In the genomic region with DNA sequence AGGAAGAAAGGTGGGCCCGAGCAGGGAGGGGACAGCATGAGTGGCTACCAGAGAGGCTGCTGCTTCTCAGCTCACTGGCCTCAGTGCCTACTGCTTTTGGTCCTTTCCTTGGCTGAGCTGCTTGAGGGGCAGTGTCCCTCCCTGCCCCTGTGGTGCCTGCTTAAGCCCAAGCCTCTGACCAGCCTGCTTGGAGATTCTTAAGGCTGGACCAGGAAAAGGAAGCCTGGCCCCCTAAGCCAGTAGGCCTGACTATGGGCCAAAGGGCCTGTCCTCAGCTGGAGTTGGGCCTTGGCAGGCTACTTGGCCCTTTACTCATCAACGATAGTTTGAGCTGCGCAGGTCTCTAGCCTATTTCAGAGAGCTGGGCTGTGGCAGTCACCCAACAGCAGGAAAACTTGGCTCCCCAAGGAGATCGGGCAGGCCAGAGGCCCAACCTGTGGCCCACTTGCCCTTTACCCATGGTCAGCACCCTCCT, we compare ENCODE assay signal across 15 cellular contexts. TPM values are rescaled to one million over a fixed set of nuclear protein-coding genes. Genes with fewer than 3 reads are reported as not detected.
DNase-seq lines count a peak whose midpoint lies in the region; ATAC-seq and TF ChIP-seq lines count a peak whose summit lies in the region.
"Had no signal": no experiment of that assay in that cellular context is flagged by ENCODE, and none has a peak within 500 bp of the region (broad histone marks: within the 10 kb centered on the region; RNA-seq: fewer than 3 reads in every experiment).

No MANE protein-coding gene starts in this region.

- H3K36me3 ChIP-seq in heart right ventricle (peaks cover 0 to 82% (median 4%) of the 10 kb centered on the region in 9 donors), sigmoid colon (peaks cover 0 to 65% (median 20%) of the 10 kb centered on the region in 4 donors)

- peak overlapping the region; percentile 22 for H3K27ac Mint-ChIP-seq in activated CD4-positive, alpha-beta T cell treated with anti-CD3 and anti-CD28 coated beads, Interleukin-2, amount 10 ng/mL, durations not matched to agents 7 days and 5 days
- H3K27ac Mint-ChIP-seq in activated B cell treated with CpG ODN at 0.5 μM for 24 hours, result peak overlapping the region; percentile 18
- H3K27ac Mint-ChIP-seq: dendritic cell treated with granulocyte-macrophage colony-stimulating factor and Interleukin-4, amounts not matched to agents 40 ng/mL and 50 ng/mL, for 4 days had no signal

- H3K36me3 Mint-ChIP-seq in activated CD4-positive, alpha-beta T cell treated with anti-CD3 and anti-CD28 coated beads, Interleukin-2, amount 10 ng/mL, durations not matched to agents 7 days and 5 days (ENCODE audit: low read depth), result peaks cover 77% of the 10 kb centered on the region
- H3K36me3 Mint-ChIP-seq in activated B cell treated with CpG ODN at 0.5 μM for 24 hours (ENCODE audit: low read depth), result peaks cover 52% of the 10 kb centered on the region

- intact Hi-C loops in activated B cell treated with CpG ODN at 0.5 μM for 24 hours (cut with micrococcal nuclease) (no loop called here), heart right ventricle (cut with DNase I) (loop anchor here in 1 of 10 donors (5.0 kb wide), 1 partner anchor 97 kb away; no protein-coding TSS in a partner anchor), sigmoid colon (cut with DNase I) (no loop called here)

- no peak for TF ChIP-seq POLR2A in sigmoid colon (IDR thresholded peaks at IDR 0.05)

- CTCF ChIA-PET in activated CD4-positive, alpha-beta T cell treated with anti-CD3 and anti-CD28 coated beads, Interleukin-2, amount 10 ng/mL, durations not matched to agents 7 days and 5 days (lab: Charles Lee), result interaction anchor here (0.7 to 13.1 kb wide), 13 partner anchors 10 to 99 kb away, joined by 3 to 258 read pairs (median 6); no protein-coding TSS in a partner anchor
- CTCF ChIA-PET in activated B cell treated with CpG ODN at 0.5 μM for 24 hours (lab: Charles Lee), result interaction anchor here (1.0 to 23.1 kb wide), 6 partner anchors 14 to 150 kb away, joined by 3 to 502 read pairs (median 22); a partner anchor contains a TSS

- H3K27me3 ChIP-seq in heart right ventricle (no peaks in the 10 kb centered on the region), sigmoid colon (no peaks in the 10 kb centered on the region)
- H3K27me3 ChIP-seq: suprapubic skin had no signal

- no peaks in the 10 kb centered on the region for H3K9me3 Mint-ChIP-seq in activated CD4-positive, alpha-beta T cell treated with anti-CD3 and anti-CD28 coated beads, Interleukin-2, amount 10 ng/mL, durations not matched to agents 7 days and 5 days
- no peaks in the 10 kb centered on the region for H3K9me3 Mint-ChIP-seq in activated B cell treated with CpG ODN at 0.5 μM for 24 hours
- H3K9me3 Mint-ChIP-seq: dendritic cell treated with granulocyte-macrophage colony-stimulating factor and Interleukin-4, amounts not matched to agents 40 ng/mL and 50 ng/mL, for 4 days had no signal

- ATAC-seq in activated B cell treated with CpG ODN at 0.5 μM for 24 hours (ENCODE audit: low read depth), result no peak
- ATAC-seq in heart right ventricle, result peak; percentile 18 to 74 (median 46)
- ATAC-seq in HG03196 (IDR thresholded peaks at IDR 0.05; ENCODE audit: unreplicated experiment), result no peak

- H3K4me1 ChIP-seq in heart right ventricle (peaks cover 9 to 40% (median 21%) of the 10 kb centered on the region in 9 donors), sigmoid colon (peaks cover 0 to 10% (median 3%) of the 10 kb centered on the region in 4 donors)

- H3K4me1 Mint-ChIP-seq in activated CD4-positive, alpha-beta T cell treated with anti-CD3 and anti-CD28 coated beads, Interleukin-2, amount 10 ng/mL, durations not matched to agents 7 days and 5 days, result peaks cover 74% of the 10 kb centered on the region
- H3K4me1 Mint-ChIP-seq in activated B cell treated with CpG ODN at 0.5 μM for 24 hours, result peaks cover 52% of the 10 kb centered on the region

- TF ChIP-seq CTCF in activated B cell treated with CpG ODN at 0.5 μM for 24 hours (IDR thresholded peaks at IDR 0.05) (no peak), heart right ventricle (IDR thresholded peaks at IDR 0.05) (no peak), sigmoid colon (IDR thresholded peaks at IDR 0.05) (no peak)

- H3K27ac ChIP-seq in heart right ventricle, result peak overlapping the region in 7 of 10 donors; percentile 11 to 52 (median 28)
- H3K27ac ChIP-seq in sigmoid colon, result no peak overlapping the region
- H3K27ac ChIP-seq: suprapubic skin had no signal

- no peaks in the 10 kb centered on the region for H3K27me3 Mint-ChIP-seq in activated CD4-positive, alpha-beta T cell treated with anti-CD3 and anti-CD28 coated beads, Interleukin-2, amount 10 ng/mL, durations not matched to agents 7 days and 5 days
- H3K27me3 Mint-ChIP-seq in activated B cell treated with CpG ODN at 0.5 μM for 24 hours, result no peaks in the 10 kb centered on the region
- H3K27me3 Mint-ChIP-seq: dendritic cell treated with granulocyte-macrophage colony-stimulating factor and Interleukin-4, amounts not matched to agents 40 ng/mL and 50 ng/mL, for 4 days had no signal

- H3K9me3 ChIP-seq in heart right ventricle, result no peaks in the 10 kb centered on the region
- no peaks in the 10 kb centered on the region for H3K9me3 ChIP-seq in sigmoid colon
- H3K9me3 ChIP-seq: suprapubic skin had no signal

- POLR2A ChIA-PET in activated CD4-positive, alpha-beta T cell treated with anti-CD3 and anti-CD28 coated beads, Interleukin-2, amount 10 ng/mL, durations not matched to agents 7 days and 5 days (lab: Charles Lee), result interaction anchor here (1.9 kb wide), 1 partner anchor 10 kb away, joined by 8 read pairs; no protein-coding TSS in a partner anchor
- POLR2A ChIA-PET in activated B cell treated with CpG ODN at 0.5 μM for 24 hours (lab: Charles Lee), result interaction anchor here (1.3 to 5.5 kb wide), 4 partner anchors 12 to 100 kb away, joined by 3 to 71 read pairs (median 18); no protein-coding TSS in a partner anchor

- no peak for TF ChIP-seq EP300 in sigmoid colon (IDR thresholded peaks at IDR 0.05)

- DNase-seq in activated CD4-positive, alpha-beta T cell treated with anti-CD3 and anti-CD28 coated beads, Interleukin-2, amount 10 ng/mL, durations not matched to agents 7 days and 5 days, result no peak
- DNase-seq in activated CD4-positive, alpha-beta T cell treated with anti-CD3 and anti-CD28 coated beads, Interleukin-2, amount 50 U/mL, for 1 hour, result no peak
- DNase-seq in activated B cell treated with CpG ODN at 0.5 μM for 24 hours, result peak; percentile 12
- no peak for DNase-seq in heart right ventricle
- peak; percentile 61 for DNase-seq in sigmoid colon
- no peak for DNase-seq in HUDEP-2 (lab: John Stamatoyannopoulos, UW; ENCODE audit: unreplicated experiment in 76 of 76)
- DNase-seq in SHP77 treated with DMSO at 0.1 percent for 48 hours (lab: John Stamatoyannopoulos, UW), result no peak
- DNase-seq: activated CD4-positive, alpha-beta T cell treated with anti-CD3 and anti-CD28 coated beads, Interleukin-2, amount 50 U/mL, for 4 hours; NCI-H1092; NCI-H446 treated with DMSO at 0.1 percent for 48 hours; T-helper 2 cell had no signal

- H3K4me3 Mint-ChIP-seq in activated CD4-positive, alpha-beta T cell treated with anti-CD3 and anti-CD28 coated beads, Interleukin-2, amount 10 ng/mL, durations not matched to agents 7 days and 5 days, result no peak overlapping the region
- no peak overlapping the region for H3K4me3 Mint-ChIP-seq in activated B cell treated with CpG ODN at 0.5 μM for 24 hours
- H3K4me3 Mint-ChIP-seq: dendritic cell treated with granulocyte-macrophage colony-stimulating factor and Interleukin-4, amounts not matched to agents 40 ng/mL and 50 ng/mL, for 4 days had no signal

- no peak overlapping the region for H3K4me3 ChIP-seq in heart right ventricle
- no peak overlapping the region for H3K4me3 ChIP-seq in sigmoid colon
- H3K4me3 ChIP-seq: suprapubic skin had no signal

- WGBS in heart right ventricle, 2 donors, result 80 to 93% methylated on average over 4 of the region's 4 CpGs
- WGBS in sigmoid colon, 2 donors, result 92 to 94% methylated on average over 4 of the region's 4 CpGs

RNA-seq across cellular contexts. Expression of a gene that starts 24.9 kb away (rescaled TPM):
- total RNA-seq in activated CD4-positive, alpha-beta T cell treated with anti-CD3 and anti-CD28 coated beads, Interleukin-2, amount 10 ng/mL, durations not matched to agents 7 days and 5 days, result 100 to 1,000 TPM; 271 to 283 TPM
- total RNA-seq in activated B cell treated with CpG ODN at 0.5 μM for 24 hours (13.2 and 15.8 TPM in 2 replicates), heart right ventricle (1 to 10 TPM in 9 of 10 donors, under 1 TPM in 1; 0.42 to 5.9 (median 2.0) TPM), sigmoid colon (1 to 10 TPM in 1 of 4 donors, under 1 TPM in 3; 0.36 to 1.5 (median 0.62) TPM)
- polyA plus RNA-seq in heart right ventricle (1 to 10 TPM; 1.0 TPM), sigmoid colon (10 to 100 TPM in 1 of 3 donors, 1 to 10 TPM in 2; 1.8 to 38.4 (median 3.7) TPM)
- total RNA-seq: HT1080 had no signal

RNA-seq across cellular contexts. Expression of a gene that starts 37.3 kb away (rescaled TPM):
- total RNA-seq in activated CD4-positive, alpha-beta T cell treated with anti-CD3 and anti-CD28 coated beads, Interleukin-2, amount 10 ng/mL, durations not matched to agents 7 days and 5 days, result 100 to 1,000 TPM; 194 to 197 TPM
- 193 and 211 TPM in 2 replicates for total RNA-seq in activated B cell treated with CpG ODN at 0.5 μM for 24 hours
- 100 to 1,000 TPM; 424 to 543 (median 483) TPM for total RNA-seq in heart right ventricle
- 100 to 1,000 TPM in 1 of 2 donors, 10 to 100 TPM in 1; 65.2 to 675 TPM for polyA plus RNA-seq in heart right ventricle
- total RNA-seq in sigmoid colon, result 100 to 1,000 TPM; 193 to 320 (median 271) TPM
- polyA plus RNA-seq in sigmoid colon, result 100 to 1,000 TPM; 445 to 938 (median 717) TPM

Comparison
In these comparisons a context has a peak if more than half of its experiments do, and no peak if none do; other contexts are left out.
1. DNase-seq: peak in activated B cell treated with CpG ODN at 0.5 μM for 24 hours (single experiment) and sigmoid colon (single experiment); none in activated CD4-positive, alpha-beta T cell treated with anti-CD3 and anti-CD28 coated beads, Interleukin-2, amount 10 ng/mL, durations not matched to agents 7 days and 5 days (single experiment), activated CD4-positive, alpha-beta T cell treated with anti-CD3 and anti-CD28 coated beads, Interleukin-2, amount 50 U/mL, for 1 hour (single experiment), heart right ventricle (0 of 2), HUDEP-2 (0 of 76) and SHP77 treated with DMSO at 0.1 percent for 48 hours (single experiment).
2. ATAC-seq: peak in heart right ventricle (8 of 8); none in activated B cell treated with CpG ODN at 0.5 μM for 24 hours (single experiment) and HG03196 (single experiment).
3. H3K27ac ChIP-seq: peak in heart right ventricle (7 of 10); none in sigmoid colon (0 of 4).
4. RNA of a gene that starts 24.9 kb away (total RNA-seq): 271 to 283 TPM in activated CD4-positive, alpha-beta T cell treated with anti-CD3 and anti-CD28 coated beads, Interleukin-2, amount 10 ng/mL, durations not matched to agents 7 days and 5 days; 13.2 to 15.8 TPM in activated B cell treated with CpG ODN at 0.5 μM for 24 hours, 0.42 to 5.9 TPM in heart right ventricle and 0.36 to 1.5 TPM in sigmoid colon; every median in the first group is over 10 times any median in the second.